Comparison of ENCODE assay signal across 24 cellular contexts in the genomic region with DNA sequence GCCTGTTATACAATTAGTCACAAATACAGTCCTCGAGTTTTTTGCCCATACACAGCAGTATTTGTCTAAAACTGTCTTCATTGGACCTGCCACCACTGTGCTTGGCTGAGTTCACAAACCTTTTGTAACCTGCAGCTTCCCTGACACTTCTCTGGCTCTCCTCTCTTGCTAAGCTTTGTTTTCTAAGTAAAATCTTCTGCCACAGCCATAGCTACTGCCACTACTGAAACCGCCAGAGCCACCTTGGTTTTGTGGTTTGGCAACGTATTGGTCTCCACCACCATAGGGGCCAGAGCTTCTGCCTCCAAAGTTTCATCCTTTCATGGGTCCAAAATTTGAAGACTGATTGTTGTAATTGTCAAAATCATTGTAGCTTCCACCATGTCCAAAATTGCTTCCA.
DNase-seq lines count a peak whose midpoint lies in the region; ATAC-seq, FAIRE-seq and TF ChIP-seq lines count a peak whose summit lies in the region.
"Had no signal": no experiment of that assay in that cellular context is flagged by ENCODE, and none has a peak within 500 bp of the region (broad histone marks: within the 10 kb centered on the region; RNA-seq: fewer than 3 reads in every experiment).

No MANE protein-coding gene starts in this region.

- no peak overlapping the region for H3K27ac ChIP-seq in KMS-11
- H3K27ac ChIP-seq: 22Rv1; A549; BLaER1 treated with 17β-estradiol and CSF1 and Interleukin-3, amounts not matched to agents 10 nM and 100 nM; C4-2B had no signal

- no peaks in the 10 kb centered on the region for H3K27me3 ChIP-seq in KMS-11 (ENCODE audit: insufficient read depth, low read depth)
- H3K27me3 ChIP-seq: BLaER1 treated with 17β-estradiol and CSF1 and Interleukin-3, amounts not matched to agents 10 nM and 100 nM had no signal

- intact Hi-C loops in Right ventricle myocardium inferior (cut with DNase I), result no loop called here

- no peak overlapping the region for H3K4me3 ChIP-seq in KMS-11 (IDR thresholded peaks at IDR 0.05; ENCODE audit: insufficient read depth, low read depth, low read length)
- H3K4me3 ChIP-seq: A549; BLaER1 treated with 17β-estradiol and CSF1 and Interleukin-3, amounts not matched to agents 10 nM and 100 nM had no signal

- no peak for ATAC-seq in Right ventricle myocardium inferior
- ATAC-seq: A549; CD8-positive, alpha-beta T cell had no signal

- peak overlapping the region; percentile 4; the same call in 1 of the 2 replicates for H2AFZ ChIP-seq in KMS-11 (ENCODE audit: low read depth)

- peak; percentile 58 for FAIRE-seq in D721Med (lab: Jason Lieb, UNC)
- FAIRE-seq: A549, GM12891, GM19239 had no signal

- no peaks in the 10 kb centered on the region for H4K20me1 ChIP-seq in KMS-11 (ENCODE audit: insufficient read depth)
- H4K20me1 ChIP-seq: BLaER1 treated with 17β-estradiol and CSF1 and Interleukin-3, amounts not matched to agents 10 nM and 100 nM had no signal

- H3K4me1 ChIP-seq in KMS-11 (ENCODE audit: low read depth, poor library complexity, severe bottlenecking), result peaks cover 23% of the 10 kb centered on the region
- H3K4me1 ChIP-seq: A549; BLaER1 treated with 17β-estradiol and CSF1 and Interleukin-3, amounts not matched to agents 10 nM and 100 nM; Caco-2 had no signal

- DNase-seq in D721Med (ENCODE audit: insufficient read length, low spot score) (no peak), RPMI8226 (peak; percentile 7), Right ventricle myocardium inferior (ENCODE audit: missing footprints) (no peak)
- DNase-seq in activated CD4-positive, alpha-beta T cell treated with anti-CD3 and anti-CD28 coated beads for 48 hours, result no peak
- no peak for DNase-seq in stimulated activated CD4-positive, alpha-beta T cell treated with anti-CD3 and anti-CD28 coated beads, Interleukin-15, amount 100 ng/mL, for 24 hours
- DNase-seq: AML-193; Caco-2; Calu3; CD4-positive, alpha-beta T cell; CD8-positive, alpha-beta T cell; DMS 273 treated with DMSO at 0.1 percent for 48 hours; DMS153; DMS53; DMS79; DND-41; EL; GDM1 had no signal

- TF ChIP-seq CTCF in D721Med (IDR thresholded peaks at IDR 0.05; ENCODE audit: insufficient read depth, missing control alignments) (no peak), KMS-11 (conservative IDR thresholded peaks at IDR 0.05; ENCODE audit: low read depth, low read length) (no peak)

- peak overlapping the region; percentile 48 for H3K4me2 ChIP-seq in KMS-11
- H3K4me2 ChIP-seq: A549; BLaER1 treated with 17β-estradiol and CSF1 and Interleukin-3, amounts not matched to agents 10 nM and 100 nM had no signal

- no peak overlapping the region for H3K9ac ChIP-seq in KMS-11
- H3K9ac ChIP-seq: BLaER1 treated with 17β-estradiol and CSF1 and Interleukin-3, amounts not matched to agents 10 nM and 100 nM had no signal

- no peaks in the 10 kb centered on the region for H3K79me2 ChIP-seq in KMS-11 (ENCODE audit: insufficient read depth, low read depth)

- no peaks in the 10 kb centered on the region for H3K36me3 ChIP-seq in KMS-11 (ENCODE audit: insufficient read depth)
- H3K36me3 ChIP-seq: BLaER1 treated with 17β-estradiol and CSF1 and Interleukin-3, amounts not matched to agents 10 nM and 100 nM had no signal
